ENCODE assay signal across 2 cellular contexts in the genomic region with DNA sequence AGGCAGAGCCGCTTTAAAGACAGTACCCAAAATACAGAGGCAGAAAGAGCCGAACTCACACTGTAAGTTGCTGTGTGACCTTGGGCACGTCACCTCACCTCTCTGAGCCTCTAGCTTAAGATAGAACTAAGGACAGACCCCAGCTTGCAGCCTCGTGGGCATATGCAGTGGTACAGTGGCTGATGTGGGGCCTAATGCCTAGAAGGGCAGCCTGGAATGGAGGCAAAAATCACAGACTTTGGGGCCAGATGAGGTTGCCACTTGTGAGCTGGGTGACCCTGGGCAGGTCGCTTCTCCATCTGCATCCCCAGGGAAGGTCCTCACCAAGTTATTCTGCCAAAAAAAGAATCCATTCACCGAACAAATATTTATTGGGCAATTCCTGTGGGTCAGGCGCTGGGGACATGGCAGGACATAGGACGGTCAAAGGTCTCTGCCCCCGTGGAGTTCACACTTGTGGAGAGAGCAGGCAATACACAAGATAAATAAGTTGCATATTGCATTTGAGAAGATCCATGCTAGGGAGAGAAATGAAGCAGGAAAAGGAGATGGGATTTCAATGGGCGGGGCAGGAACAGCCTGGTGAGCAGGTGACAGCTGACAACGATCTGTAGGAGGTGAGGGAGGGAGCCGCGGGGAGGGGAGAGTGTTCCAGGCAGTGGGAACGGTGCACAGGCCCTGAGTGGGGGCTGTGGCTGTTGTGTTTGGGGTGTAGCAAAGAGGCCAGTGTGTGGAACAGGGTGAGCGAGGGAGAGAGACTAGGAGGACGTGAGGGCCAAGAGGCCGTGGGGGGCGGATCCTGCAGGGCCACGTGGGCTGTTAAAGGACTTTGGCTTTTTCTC.
A peak's percentile ranks its signal among the peaks of the same experiment; 100 is the strongest.
TF ChIP-seq lines count a peak whose summit lies in the region.

No MANE protein-coding gene starts in this region.

TF ChIP-seq in K562, 482 proteins besides CTCF, POLR2A, EP300 and RAD21 (continued from another document and continues in another):
- TF ChIP-seq TBP (optimal IDR thresholded peaks at IDR 0.05; ENCODE audit: low read depth, low read length) (no peak), CHD1 (IDR thresholded peaks at IDR 0.05; ENCODE audit: low read length) (no peak), HDAC2 (IDR thresholded peaks at IDR 0.05) (0 out of 2 replicates have a peak, but pooled peaks have one; percentile 6), RCOR1 (IDR thresholded peaks at IDR 0.05; ENCODE audit: borderline replicate concordance in 1 of 2, low read depth in 2 of 2, low read length in 2 of 2) (0 out of 4 replicates have a peak, but pooled peaks of 1 of the 2 experiments have one; percentile 13), MBD2 (IDR thresholded peaks at IDR 0.05; ENCODE audit: borderline replicate concordance, low read depth) (no peak), ZFP36 (IDR thresholded peaks at IDR 0.05; ENCODE audit: low read depth, low read length, partially characterized antibody) (peak; percentile 73), ZNF212 (CRISPR knock-in tag; IDR thresholded peaks at IDR 0.05) (no peak), ZEB2 (IDR thresholded peaks at IDR 0.05) (peak; percentile 44; the same call in 1 of the 2 replicates), BCOR (IDR thresholded peaks at IDR 0.05) (peak; percentile 70)
- TF ChIP-seq, protein P1, sequence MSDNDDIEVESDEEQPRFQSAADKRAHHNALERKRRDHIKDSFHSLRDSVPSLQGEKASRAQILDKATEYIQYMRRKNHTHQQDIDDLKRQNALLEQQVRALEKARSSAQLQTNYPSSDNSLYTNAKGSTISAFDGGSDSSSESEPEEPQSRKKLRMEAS (CRISPR knock-in tag; IDR thresholded peaks at IDR 0.05): peak; percentile 65
- TF ChIP-seq, protein P2, sequence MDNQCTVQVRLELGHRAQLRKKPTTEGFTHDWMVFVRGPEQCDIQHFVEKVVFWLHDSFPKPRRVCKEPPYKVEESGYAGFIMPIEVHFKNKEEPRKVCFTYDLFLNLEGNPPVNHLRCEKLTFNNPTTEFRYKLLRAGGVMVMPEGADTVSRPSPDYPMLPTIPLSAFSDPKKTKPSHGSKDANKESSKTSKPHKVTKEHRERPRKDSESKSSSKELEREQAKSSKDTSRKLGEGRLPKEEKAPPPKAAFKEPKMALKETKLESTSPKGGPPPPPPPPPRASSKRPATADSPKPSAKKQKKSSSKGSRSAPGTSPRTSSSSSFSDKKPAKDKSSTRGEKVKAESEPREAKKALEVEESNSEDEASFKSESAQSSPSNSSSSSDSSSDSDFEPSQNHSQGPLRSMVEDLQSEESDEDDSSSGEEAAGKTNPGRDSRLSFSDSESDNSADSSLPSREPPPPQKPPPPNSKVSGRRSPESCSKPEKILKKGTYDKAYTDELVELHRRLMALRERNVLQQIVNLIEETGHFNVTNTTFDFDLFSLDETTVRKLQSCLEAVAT (IDR thresholded peaks at IDR 0.05): 0 out of 4 replicates have a peak, but pooled peaks of 1 of the 2 experiments have one; percentile 29
- TF ChIP-seq, protein P3, sequence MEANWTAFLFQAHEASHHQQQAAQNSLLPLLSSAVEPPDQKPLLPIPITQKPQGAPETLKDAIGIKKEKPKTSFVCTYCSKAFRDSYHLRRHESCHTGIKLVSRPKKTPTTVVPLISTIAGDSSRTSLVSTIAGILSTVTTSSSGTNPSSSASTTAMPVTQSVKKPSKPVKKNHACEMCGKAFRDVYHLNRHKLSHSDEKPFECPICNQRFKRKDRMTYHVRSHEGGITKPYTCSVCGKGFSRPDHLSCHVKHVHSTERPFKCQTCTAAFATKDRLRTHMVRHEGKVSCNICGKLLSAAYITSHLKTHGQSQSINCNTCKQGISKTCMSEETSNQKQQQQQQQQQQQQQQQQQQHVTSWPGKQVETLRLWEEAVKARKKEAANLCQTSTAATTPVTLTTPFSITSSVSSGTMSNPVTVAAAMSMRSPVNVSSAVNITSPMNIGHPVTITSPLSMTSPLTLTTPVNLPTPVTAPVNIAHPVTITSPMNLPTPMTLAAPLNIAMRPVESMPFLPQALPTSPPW (CRISPR knock-in tag; IDR thresholded peaks at IDR 0.05): peak; percentile 40; the same call in 1 of the 2 replicates
- TF ChIP-seq, protein P4, sequence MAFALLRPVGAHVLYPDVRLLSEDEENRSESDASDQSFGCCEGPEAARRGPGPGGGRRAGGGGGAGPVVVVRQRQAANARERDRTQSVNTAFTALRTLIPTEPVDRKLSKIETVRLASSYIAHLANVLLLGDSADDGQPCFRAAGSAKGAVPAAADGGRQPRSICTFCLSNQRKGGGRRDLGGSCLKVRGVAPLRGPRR (CRISPR knock-in tag; IDR thresholded peaks at IDR 0.05): no peak

TF ChIP-seq in HepG2, 621 proteins besides CTCF, POLR2A, EP300 and RAD21 (continued from another document and continues in another):
- TF ChIP-seq RARA (CRISPR knock-in tag; IDR thresholded peaks at IDR 0.05): peak; percentile 96
- TF ChIP-seq ZNF33B (CRISPR knock-in tag; IDR thresholded peaks at IDR 0.05): peak; percentile 79
- TF ChIP-seq, protein P5, sequence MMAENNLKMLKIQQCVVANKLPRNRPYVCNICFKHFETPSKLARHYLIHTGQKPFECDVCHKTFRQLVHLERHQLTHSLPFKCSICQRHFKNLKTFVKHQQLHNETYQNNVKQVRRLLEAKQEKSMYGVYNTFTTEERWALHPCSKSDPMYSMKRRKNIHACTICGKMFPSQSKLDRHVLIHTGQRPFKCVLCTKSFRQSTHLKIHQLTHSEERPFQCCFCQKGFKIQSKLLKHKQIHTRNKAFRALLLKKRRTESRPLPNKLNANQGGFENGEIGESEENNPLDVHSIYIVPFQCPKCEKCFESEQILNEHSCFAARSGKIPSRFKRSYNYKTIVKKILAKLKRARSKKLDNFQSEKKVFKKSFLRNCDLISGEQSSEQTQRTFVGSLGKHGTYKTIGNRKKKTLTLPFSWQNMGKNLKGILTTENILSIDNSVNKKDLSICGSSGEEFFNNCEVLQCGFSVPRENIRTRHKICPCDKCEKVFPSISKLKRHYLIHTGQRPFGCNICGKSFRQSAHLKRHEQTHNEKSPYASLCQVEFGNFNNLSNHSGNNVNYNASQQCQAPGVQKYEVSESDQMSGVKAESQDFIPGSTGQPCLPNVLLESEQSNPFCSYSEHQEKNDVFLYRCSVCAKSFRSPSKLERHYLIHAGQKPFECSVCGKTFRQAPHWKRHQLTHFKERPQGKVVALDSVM (CRISPR knock-in tag; IDR thresholded peaks at IDR 0.05): peak; percentile 80
- peak; percentile 69 for TF ChIP-seq ATF7 (IDR thresholded peaks at IDR 0.05)
- peak; percentile 95 for TF ChIP-seq ATF7 (CRISPR knock-in tag; IDR thresholded peaks at IDR 0.05)
- no peak for TF ChIP-seq CHCHD3 (CRISPR knock-in tag; IDR thresholded peaks at IDR 0.05)
- TF ChIP-seq ZNF292 (CRISPR knock-in tag; IDR thresholded peaks at IDR 0.05; ENCODE audit: borderline replicate concordance, low read depth): peak; percentile 92
- peak; percentile 60 for TF ChIP-seq EED (CRISPR knock-in tag; IDR thresholded peaks at IDR 0.05)
- TF ChIP-seq, protein P6, sequence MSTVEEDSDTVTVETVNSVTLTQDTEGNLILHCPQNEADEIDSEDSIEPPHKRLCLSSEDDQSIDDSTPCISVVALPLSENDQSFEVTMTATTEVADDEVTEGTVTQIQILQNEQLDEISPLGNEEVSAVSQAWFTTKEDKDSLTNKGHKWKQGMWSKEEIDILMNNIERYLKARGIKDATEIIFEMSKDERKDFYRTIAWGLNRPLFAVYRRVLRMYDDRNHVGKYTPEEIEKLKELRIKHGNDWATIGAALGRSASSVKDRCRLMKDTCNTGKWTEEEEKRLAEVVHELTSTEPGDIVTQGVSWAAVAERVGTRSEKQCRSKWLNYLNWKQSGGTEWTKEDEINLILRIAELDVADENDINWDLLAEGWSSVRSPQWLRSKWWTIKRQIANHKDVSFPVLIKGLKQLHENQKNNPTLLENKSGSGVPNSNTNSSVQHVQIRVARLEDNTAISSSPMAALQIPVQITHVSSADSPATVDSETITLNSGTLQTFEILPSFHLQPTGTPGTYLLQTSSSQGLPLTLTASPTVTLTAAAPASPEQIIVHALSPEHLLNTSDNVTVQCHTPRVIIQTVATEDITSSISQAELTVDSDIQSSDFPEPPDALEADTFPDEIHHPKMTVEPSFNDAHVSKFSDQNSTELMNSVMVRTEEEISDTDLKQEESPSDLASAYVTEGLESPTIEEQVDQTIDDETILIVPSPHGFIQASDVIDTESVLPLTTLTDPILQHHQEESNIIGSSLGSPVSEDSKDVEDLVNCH (CRISPR knock-in tag; IDR thresholded peaks at IDR 0.05): peak; percentile 96
- peak; percentile 83; the same call in 1 of the 2 replicates for TF ChIP-seq MTF2 (CRISPR knock-in tag; IDR thresholded peaks at IDR 0.05; ENCODE audit: borderline replicate concordance)
- peak; percentile 75 for TF ChIP-seq THAP11 (CRISPR knock-in tag; IDR thresholded peaks at IDR 0.05)
- no peak; the same call in 1 of the 2 replicates for TF ChIP-seq ZIK1 (CRISPR knock-in tag; IDR thresholded peaks at IDR 0.05; ENCODE audit: borderline replicate concordance, low read depth)
- peak; percentile 80; the same call in 1 of the 2 replicates for TF ChIP-seq JUN (CRISPR knock-in tag; IDR thresholded peaks at IDR 0.05)
- TF ChIP-seq JDP2 (CRISPR knock-in tag; IDR thresholded peaks at IDR 0.05; ENCODE audit: borderline replicate concordance): peak; percentile 13; the same call in 1 of the 2 replicates
- TF ChIP-seq, protein P7, sequence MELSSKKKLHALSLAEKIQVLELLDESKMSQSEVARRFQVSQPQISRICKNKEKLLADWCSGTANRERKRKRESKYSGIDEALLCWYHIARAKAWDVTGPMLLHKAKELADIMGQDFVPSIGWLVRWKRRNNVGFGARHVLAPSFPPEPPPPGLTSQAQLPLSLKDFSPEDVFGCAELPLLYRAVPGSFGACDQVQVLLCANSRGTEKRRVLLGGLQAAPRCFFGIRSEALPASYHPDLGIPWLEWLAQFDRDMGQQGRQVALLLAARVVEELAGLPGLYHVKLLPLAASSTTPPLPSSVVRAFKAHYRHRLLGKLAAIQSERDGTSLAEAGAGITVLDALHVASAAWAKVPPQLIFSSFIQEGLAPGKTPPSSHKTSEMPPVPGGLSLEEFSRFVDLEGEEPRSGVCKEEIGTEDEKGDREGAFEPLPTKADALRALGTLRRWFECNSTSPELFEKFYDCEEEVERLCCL (CRISPR knock-in tag; IDR thresholded peaks at IDR 0.05; ENCODE audit: borderline replicate concordance): 0 out of 2 replicates have a peak, but pooled peaks have one; percentile 12
- TF ChIP-seq HOXA3 (CRISPR knock-in tag; IDR thresholded peaks at IDR 0.05): peak; percentile 63; the same call in 1 of the 2 replicates
- TF ChIP-seq, protein P8, sequence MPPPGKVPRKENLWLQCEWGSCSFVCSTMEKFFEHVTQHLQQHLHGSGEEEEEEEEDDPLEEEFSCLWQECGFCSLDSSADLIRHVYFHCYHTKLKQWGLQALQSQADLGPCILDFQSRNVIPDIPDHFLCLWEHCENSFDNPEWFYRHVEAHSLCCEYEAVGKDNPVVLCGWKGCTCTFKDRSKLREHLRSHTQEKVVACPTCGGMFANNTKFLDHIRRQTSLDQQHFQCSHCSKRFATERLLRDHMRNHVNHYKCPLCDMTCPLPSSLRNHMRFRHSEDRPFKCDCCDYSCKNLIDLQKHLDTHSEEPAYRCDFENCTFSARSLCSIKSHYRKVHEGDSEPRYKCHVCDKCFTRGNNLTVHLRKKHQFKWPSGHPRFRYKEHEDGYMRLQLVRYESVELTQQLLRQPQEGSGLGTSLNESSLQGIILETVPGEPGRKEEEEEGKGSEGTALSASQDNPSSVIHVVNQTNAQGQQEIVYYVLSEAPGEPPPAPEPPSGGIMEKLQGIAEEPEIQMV (CRISPR knock-in tag; IDR thresholded peaks at IDR 0.05; ENCODE audit: low read depth): peak; percentile 72; the same call in 1 of the 2 replicates
- peak; percentile 80; the same call in 1 of the 2 replicates for TF ChIP-seq SMAD1 (CRISPR knock-in tag; IDR thresholded peaks at IDR 0.05; ENCODE audit: borderline replicate concordance, low read depth)
- TF ChIP-seq ZNF484 (CRISPR knock-in tag; IDR thresholded peaks at IDR 0.05; ENCODE audit: borderline replicate concordance, low read depth): peak; percentile 86; the same call in 1 of the 2 replicates
- TF ChIP-seq, protein P9, sequence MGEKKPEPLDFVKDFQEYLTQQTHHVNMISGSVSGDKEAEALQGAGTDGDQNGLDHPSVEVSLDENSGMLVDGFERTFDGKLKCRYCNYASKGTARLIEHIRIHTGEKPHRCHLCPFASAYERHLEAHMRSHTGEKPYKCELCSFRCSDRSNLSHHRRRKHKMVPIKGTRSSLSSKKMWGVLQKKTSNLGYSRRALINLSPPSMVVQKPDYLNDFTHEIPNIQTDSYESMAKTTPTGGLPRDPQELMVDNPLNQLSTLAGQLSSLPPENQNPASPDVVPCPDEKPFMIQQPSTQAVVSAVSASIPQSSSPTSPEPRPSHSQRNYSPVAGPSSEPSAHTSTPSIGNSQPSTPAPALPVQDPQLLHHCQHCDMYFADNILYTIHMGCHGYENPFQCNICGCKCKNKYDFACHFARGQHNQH (CRISPR knock-in tag; IDR thresholded peaks at IDR 0.05): peak; percentile 75
- no peak for TF ChIP-seq MBD4 (IDR thresholded peaks at IDR 0.05; ENCODE audit: borderline replicate concordance, low read length)
- peak; percentile 20; the same call in 1 of the 2 replicates for TF ChIP-seq ZNF547 (CRISPR knock-in tag; IDR thresholded peaks at IDR 0.05)
- no peak for TF ChIP-seq ZNF33A (CRISPR knock-in tag; IDR thresholded peaks at IDR 0.05; ENCODE audit: borderline replicate concordance)
- TF ChIP-seq ZNF773 (CRISPR knock-in tag; IDR thresholded peaks at IDR 0.05; ENCODE audit: borderline replicate concordance): no peak; the same call in 1 of the 2 replicates
- no peak for TF ChIP-seq MTF1 (CRISPR knock-in tag; IDR thresholded peaks at IDR 0.05)
- TF ChIP-seq TMF1 (CRISPR knock-in tag; IDR thresholded peaks at IDR 0.05; ENCODE audit: low read depth): 0 out of 2 replicates have a peak, but pooled peaks have one; percentile 35
- TF ChIP-seq ARNT (IDR thresholded peaks at IDR 0.05): 0 out of 2 replicates have a peak, but pooled peaks have one; percentile 86
- TF ChIP-seq ZSCAN20 (CRISPR knock-in tag; IDR thresholded peaks at IDR 0.05; ENCODE audit: borderline replicate concordance): 0 out of 2 replicates have a peak, but pooled peaks have one; percentile 19
- peak; percentile 95 for TF ChIP-seq ZNF230 (CRISPR knock-in tag; IDR thresholded peaks at IDR 0.05)
- TF ChIP-seq SP1 (IDR thresholded peaks at IDR 0.05): peak; percentile 74; the same call in 1 of the 2 replicates
- peak; percentile 56 for TF ChIP-seq SP1 (CRISPR knock-in tag; IDR thresholded peaks at IDR 0.05)
- TF ChIP-seq, protein P10, sequence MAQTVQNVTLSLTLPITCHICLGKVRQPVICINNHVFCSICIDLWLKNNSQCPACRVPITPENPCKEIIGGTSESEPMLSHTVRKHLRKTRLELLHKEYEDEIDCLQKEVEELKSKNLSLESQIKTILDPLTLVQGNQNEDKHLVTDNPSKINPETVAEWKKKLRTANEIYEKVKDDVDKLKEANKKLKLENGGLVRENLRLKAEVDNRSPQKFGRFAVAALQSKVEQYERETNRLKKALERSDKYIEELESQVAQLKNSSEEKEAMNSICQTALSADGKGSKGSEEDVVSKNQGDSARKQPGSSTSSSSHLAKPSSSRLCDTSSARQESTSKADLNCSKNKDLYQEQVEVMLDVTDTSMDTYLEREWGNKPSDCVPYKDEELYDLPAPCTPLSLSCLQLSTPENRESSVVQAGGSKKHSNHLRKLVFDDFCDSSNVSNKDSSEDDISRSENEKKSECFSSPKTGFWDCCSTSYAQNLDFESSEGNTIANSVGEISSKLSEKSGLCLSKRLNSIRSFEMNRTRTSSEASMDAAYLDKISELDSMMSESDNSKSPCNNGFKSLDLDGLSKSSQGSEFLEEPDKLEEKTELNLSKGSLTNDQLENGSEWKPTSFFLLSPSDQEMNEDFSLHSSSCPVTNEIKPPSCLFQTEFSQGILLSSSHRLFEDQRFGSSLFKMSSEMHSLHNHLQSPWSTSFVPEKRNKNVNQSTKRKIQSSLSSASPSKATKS (CRISPR knock-in tag; IDR thresholded peaks at IDR 0.05): peak; percentile 28; the same call in 1 of the 2 replicates
- TF ChIP-seq FOXC1 (CRISPR knock-in tag; IDR thresholded peaks at IDR 0.05; ENCODE audit: borderline replicate concordance): peak; percentile 86; the same call in 1 of the 2 replicates
- TF ChIP-seq ZEB1 (IDR thresholded peaks at IDR 0.05; ENCODE audit: insufficient replicate concordance, low read depth): peak; percentile 90
- peak; percentile 29; the same call in 1 of the 2 replicates for TF ChIP-seq ARID2 (CRISPR knock-in tag; IDR thresholded peaks at IDR 0.05; ENCODE audit: borderline replicate concordance)
